Comparison of ENCODE assay signal across 8 cellular contexts in genomic region chr12:106136263-106136662, GRCh38. TPM values are rescaled to one million over a fixed set of nuclear protein-coding genes. Genes with fewer than 3 reads are reported as not detected.
DNase-seq lines count a peak whose midpoint lies in the region; ATAC-seq, FAIRE-seq and TF ChIP-seq lines count a peak whose summit lies in the region.

No MANE protein-coding gene starts in this region.

- H3K9me3 Mint-ChIP-seq in T-helper 2 cell treated with Interferon-gamma antibody and Interleukin-4, amounts not matched to agents 5 μg/mL and 100 μg/mL, for 36 hours = no peaks in the 10 kb centered on the region

- peaks cover 8% of the 10 kb centered on the region for H3K4me1 Mint-ChIP-seq in T-helper 2 cell treated with Interferon-gamma antibody and Interleukin-4, amounts not matched to agents 5 μg/mL and 100 μg/mL, for 36 hours (ENCODE audit: low read depth)

- no peaks in the 10 kb centered on the region for H3K36me3 Mint-ChIP-seq in T-helper 2 cell treated with Interferon-gamma antibody and Interleukin-4, amounts not matched to agents 5 μg/mL and 100 μg/mL, for 36 hours (ENCODE audit: low read depth)

- no peak for ATAC-seq in HG03354 (IDR thresholded peaks at IDR 0.05; ENCODE audit: poor library complexity, severe bottlenecking, unreplicated experiment)
- no peak for ATAC-seq in GM19467 (IDR thresholded peaks at IDR 0.05; ENCODE audit: unreplicated experiment)

- TF ChIP-seq POLR2A in GM12892 (IDR thresholded peaks at IDR 0.05; ENCODE audit: low read depth, low read length) = no peak

- H3K4me3 ChIP-seq in retinal pigment epithelial cell (ENCODE audit: low read length) = peak overlapping the region; percentile 36

- DNase-seq in GM12892 (ENCODE audit: insufficient read length) (no peak), NCI-H146 treated with DMSO at 0.1 percent for 48 hours (lab: John Stamatoyannopoulos, UW; ENCODE audit: unreplicated experiment) (peak; percentile 62), astrocyte of the hippocampus (ENCODE audit: low read depth, low spot score) (peak; percentile 95), hypothalamus (lab: John Stamatoyannopoulos, UW) (peak; percentile 30 to 94 (median 77)), retinal pigment epithelial cell (ENCODE audit: low read depth) (no peak)
- DNase-seq in T-helper 2 cell treated with Interferon-gamma antibody and Interleukin-4, amounts not matched to agents 5 μg/mL and 100 μg/mL, for 36 hours (ENCODE audit: low spot score) = peak; percentile 53

- H3K27ac Mint-ChIP-seq in T-helper 2 cell treated with Interferon-gamma antibody and Interleukin-4, amounts not matched to agents 5 μg/mL and 100 μg/mL, for 36 hours = no peak overlapping the region

- peak; percentile 65 for TF ChIP-seq CTCF in retinal pigment epithelial cell (conservative IDR thresholded peaks at IDR 0.05; ENCODE audit: low read depth, low read length)

- H3K27me3 Mint-ChIP-seq in T-helper 2 cell treated with Interferon-gamma antibody and Interleukin-4, amounts not matched to agents 5 μg/mL and 100 μg/mL, for 36 hours (ENCODE audit: low read depth) = peaks cover 64% of the 10 kb centered on the region

- FAIRE-seq in GM12892 (lab: Jason Lieb, UNC) = peak; percentile 77

- H3K4me3 Mint-ChIP-seq in T-helper 2 cell treated with Interferon-gamma antibody and Interleukin-4, amounts not matched to agents 5 μg/mL and 100 μg/mL, for 36 hours = no peak overlapping the region

RNA-seq across cellular contexts. Expression of gene NUAK1, which starts 2.5 kb away (rescaled TPM):
- not detected for polyA plus RNA-seq in GM12892 (2012; ENCODE audit: missing spikeins)

Comparison
In these comparisons a context has a peak if more than half of its experiments do, and no peak if none do; other contexts are left out.
1. DNase-seq: peak in NCI-H146 treated with DMSO at 0.1 percent for 48 hours (single experiment), T-helper 2 cell treated with Interferon-gamma antibody and Interleukin-4, amounts not matched to agents 5 μg/mL and 100 μg/mL, for 36 hours (single experiment), astrocyte of the hippocampus (single experiment) and hypothalamus (51 of 51); none in GM12892 (single experiment) and retinal pigment epithelial cell (single experiment).